14 cellular contexts compared by ENCODE assay signal in the genomic region with DNA sequence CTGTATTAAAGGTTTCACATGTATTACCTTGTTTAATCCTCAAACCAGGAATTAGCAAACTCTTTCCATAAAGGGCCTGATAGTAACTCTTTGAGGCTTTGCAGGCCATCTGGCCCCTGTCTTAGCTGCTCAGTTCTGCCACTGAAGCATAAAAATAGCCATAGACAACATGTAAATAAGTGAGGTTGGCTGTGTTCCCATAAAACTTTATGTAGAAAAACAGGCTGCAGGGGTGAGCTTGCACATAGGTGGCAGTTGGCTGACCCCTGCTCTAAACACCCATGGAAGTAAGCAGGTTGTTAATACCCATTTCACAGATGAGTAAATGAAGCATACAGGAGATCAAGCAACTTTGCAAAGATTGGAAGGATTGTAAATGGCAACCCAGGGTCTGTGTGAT.
DNase-seq lines count a peak whose midpoint lies in the region; TF ChIP-seq lines count a peak whose summit lies in the region.
"Had no signal": no experiment of that assay in that cellular context is flagged by ENCODE, and none has a peak within 500 bp of the region (broad histone marks: within the 10 kb centered on the region; RNA-seq: fewer than 3 reads in every experiment).

No MANE protein-coding gene starts in this region.

- TF ChIP-seq CTCF in WERI-Rb-1 (IDR thresholded peaks at IDR 0.05; ENCODE audit: low read depth, low read length) = no peak

- H3K27ac ChIP-seq in WERI-Rb-1 = peak overlapping the region; percentile 2
- H3K27ac ChIP-seq: BLaER1, GM23248, HL-60 had no signal

- H3K9me3 ChIP-seq in WERI-Rb-1 (ENCODE audit: severe bottlenecking) = no peaks in the 10 kb centered on the region
- H3K9me3 ChIP-seq: Caco-2 had no signal

- H3K4me3 ChIP-seq in WERI-Rb-1 (ENCODE audit: low read depth, low read length) = no peak overlapping the region
- H3K4me3 ChIP-seq: BLaER1, GM12878, GM23248 had no signal

- no peaks in the 10 kb centered on the region for H3K36me3 ChIP-seq in WERI-Rb-1
- H3K36me3 ChIP-seq: BLaER1 had no signal

- DNase-seq in DMS 273 (lab: John Stamatoyannopoulos, UW; ENCODE audit: unreplicated experiment) = peak; percentile 83
- DNase-seq in NCI-H1694 treated with DMSO at 0.1 percent for 48 hours (lab: John Stamatoyannopoulos, UW) = peak; percentile 4
- DNase-seq in NCI-H82 (lab: John Stamatoyannopoulos, UW) = peak; percentile 75
- DNase-seq in WERI-Rb-1 = peak; percentile 47
- no peak for DNase-seq in superior temporal gyrus (ENCODE audit: extremely low spot score)
- no peak for DNase-seq in DMS79 treated with DMSO at 0.1 percent for 48 hours (lab: John Stamatoyannopoulos, UW)
- no peak for DNase-seq in NCI-H128 (lab: John Stamatoyannopoulos, UW; ENCODE audit: unreplicated experiment)
- DNase-seq: AML-193; Caco-2; CD8-positive, alpha-beta memory T cell; GM23248 had no signal

- H3K27me3 ChIP-seq in WERI-Rb-1 (ENCODE audit: insufficient read depth, low read depth, severe bottlenecking) = no peaks in the 10 kb centered on the region
- H3K27me3 ChIP-seq: BLaER1 had no signal

Comparison
In these comparisons a context has a peak if more than half of its experiments do, and no peak if none do; other contexts are left out.
1. DNase-seq: peak in DMS 273 (single experiment), NCI-H1694 treated with DMSO at 0.1 percent for 48 hours (single experiment), NCI-H82 (single experiment) and WERI-Rb-1 (single experiment); none in superior temporal gyrus (single experiment), DMS79 treated with DMSO at 0.1 percent for 48 hours (single experiment) and NCI-H128 (single experiment).